Comparison of ENCODE assay signal across 23 cellular contexts in genomic region chr4:139458999-139459398, GRCh38. TPM values are rescaled to one million over a fixed set of nuclear protein-coding genes. Genes with fewer than 3 reads are reported as not detected.
DNase-seq lines count a peak whose midpoint lies in the region; ATAC-seq, FAIRE-seq and TF ChIP-seq lines count a peak whose summit lies in the region.
"Had no signal": no experiment of that assay in that cellular context is flagged by ENCODE, and none has a peak within 500 bp of the region (broad histone marks: within the 10 kb centered on the region; RNA-seq: fewer than 3 reads in every experiment).

No MANE protein-coding gene starts in this region.

- FAIRE-seq in kidney (lab: Jason Lieb, UNC): no peak

- peaks cover 62 to 65% of the 10 kb centered on the region in 2 experiments for H3K4me1 Mint-ChIP-seq in H9
- peaks cover 68% of the 10 kb centered on the region for H3K4me1 Mint-ChIP-seq in stimulated activated effector memory CD8-positive, alpha-beta T cell treated with anti-CD3 and anti-CD28 coated beads, Interleukin-12 subunit alpha, Interleukin-12 subunit beta, amount 100 ng/mL, for 72 hours

- H3K23me2 ChIP-seq in H9 (ENCODE audit: insufficient read length, low read depth, low read length, poor library complexity, severe bottlenecking): peaks cover 11% of the 10 kb centered on the region

- no peak overlapping the region for H3T11ph ChIP-seq in H9 (ENCODE audit: low read length)

- CTCF ChIA-PET in PC-9 (lab: Charles Lee): no interaction called here

- H3K18ac ChIP-seq in H9 (ENCODE audit: insufficient read length, low read depth, low read length): no peak overlapping the region

- no peaks in the 10 kb centered on the region for H3K27me3 ChIP-seq in H9 (ENCODE audit: insufficient read depth, low read length)
- H3K27me3 ChIP-seq in PC-9 (ENCODE audit: insufficient read depth, low read depth): no peaks in the 10 kb centered on the region
- H3K27me3 ChIP-seq: BE2C, dorsolateral prefrontal cortex, esophagus muscularis mucosa, suprapubic skin had no signal

- H2BK12ac ChIP-seq in H9 (ENCODE audit: insufficient read length, low read depth, low read length): no peak overlapping the region

- H2BK5ac ChIP-seq in H9 (ENCODE audit: insufficient read length, low read length): peak overlapping the region; percentile 46

- no peak overlapping the region for H2BK15ac ChIP-seq in H9 (ENCODE audit: low read depth, low read length)

- H3K79me2 ChIP-seq in H9 (ENCODE audit: insufficient read depth, low read length) (peaks cover 29% of the 10 kb centered on the region; the same call in 1 of the 2 replicates), PC-9 (ENCODE audit: low read depth) (peaks cover 65% of the 10 kb centered on the region)

- no peak overlapping the region for H2AFZ ChIP-seq in H9 (ENCODE audit: low read length)
- no peak overlapping the region for H2AFZ ChIP-seq in PC-9

- H3K4me1 ChIP-seq in H9 (ENCODE audit: insufficient read depth, low read length) (no peaks in the 10 kb centered on the region; the same call in none of the 2 replicates), PC-9 (replicated peaks; ENCODE audit: insufficient read depth) (peaks cover 35% of the 10 kb centered on the region), kidney (ENCODE audit: control insufficient read depth in 1 of 2, insufficient read depth in 1 of 2, low read depth in 1 of 2, low read length in 2 of 2) (peaks cover 0 to 14% of the 10 kb centered on the region in 2 donors)
- H3K4me1 ChIP-seq: BE2C had no signal

- no peak overlapping the region for H4K91ac ChIP-seq in H9 (ENCODE audit: insufficient read length, low read depth, low read length)

- H3K9ac ChIP-seq in H9 (ENCODE audit: extremely low read depth, insufficient read length, low read length): no peak overlapping the region
- no peak overlapping the region for H3K9ac ChIP-seq in kidney (ENCODE audit: low read length in 2 of 2)

- H3K27ac ChIP-seq in H9 (ENCODE audit: insufficient read length, low read depth, low read length): peak overlapping the region; percentile 19
- H3K27ac ChIP-seq in PC-9: no peak overlapping the region
- H3K27ac ChIP-seq in kidney (ENCODE audit: low read depth in 2 of 2, low read length in 2 of 2): no peak overlapping the region
- H3K27ac ChIP-seq: dorsolateral prefrontal cortex, esophagus muscularis mucosa, skin epidermis, suprapubic skin had no signal

- H3K27me3 Mint-ChIP-seq in H9 (ENCODE audit: low read depth): no peaks in the 10 kb centered on the region
- H3K27me3 Mint-ChIP-seq: activated naive CD8-positive, alpha-beta T cell treated with anti-CD3 and anti-CD28 coated beads, Interleukin-2, amount 10 ng/mL, durations not matched to agents 7 days and 5 days; IgD-negative memory B cell; memory B cell had no signal

- no peak overlapping the region for H2AK5ac ChIP-seq in H9 (ENCODE audit: insufficient read length, low read length)

- H3K79me1 ChIP-seq in H9 (ENCODE audit: insufficient read depth, low read depth, low read length, poor library complexity, severe bottlenecking): peaks cover 7% of the 10 kb centered on the region

- no peak overlapping the region for H3K23ac ChIP-seq in H9 (ENCODE audit: insufficient read length, low read depth, low read length)

- H3K36me3 ChIP-seq in PC-9 (ENCODE audit: low read depth) (no peaks in the 10 kb centered on the region), kidney (ENCODE audit: control insufficient read depth in 1 of 2, insufficient read depth in 2 of 2, low read length in 2 of 2) (no peaks in the 10 kb centered on the region)
- H3K36me3 ChIP-seq: BE2C, suprapubic skin had no signal

- H3K4me3 ChIP-seq in PC-9 (no peak overlapping the region), fibroblast of villous mesenchyme (ENCODE audit: low read depth, low read length) (no peak overlapping the region), kidney (ENCODE audit: low read length in 2 of 2) (no peak overlapping the region)
- H3K4me3 ChIP-seq: dorsolateral prefrontal cortex, esophagus muscularis mucosa, skin epidermis, suprapubic skin had no signal

- H4K5ac ChIP-seq in H9 (ENCODE audit: insufficient read length, low read depth, low read length): no peak overlapping the region

- H3K56ac ChIP-seq in H9 (ENCODE audit: insufficient read length, low read depth, low read length): no peak overlapping the region

- H4K20me1 ChIP-seq in H9 (ENCODE audit: control insufficient read depth, insufficient read depth, insufficient read length) (no peaks in the 10 kb centered on the region), PC-9 (ENCODE audit: insufficient read depth) (no peaks in the 10 kb centered on the region)

- no peak overlapping the region for H3K4me2 ChIP-seq in H9 (ENCODE audit: insufficient read depth, insufficient read length, low read length)
- H3K4me2 ChIP-seq in PC-9: peak overlapping the region; percentile 36

- H3K27ac Mint-ChIP-seq in H9: peak overlapping the region in 2 of 3 experiments; percentile 60 to 73; a peak in 2 of 7 replicates
- peak overlapping the region; percentile 36 for H3K27ac Mint-ChIP-seq in stimulated activated effector memory CD8-positive, alpha-beta T cell treated with anti-CD3 and anti-CD28 coated beads, Interleukin-12 subunit alpha, Interleukin-12 subunit beta, amount 100 ng/mL, for 72 hours
- H3K27ac Mint-ChIP-seq: activated naive CD8-positive, alpha-beta T cell treated with anti-CD3 and anti-CD28 coated beads, Interleukin-2, amount 10 ng/mL, durations not matched to agents 7 days and 5 days; memory B cell had no signal

- no peak overlapping the region for H3K4ac ChIP-seq in H9 (ENCODE audit: low read depth, low read length)

- no peak overlapping the region for H2BK20ac ChIP-seq in H9 (ENCODE audit: low read depth, low read length, poor library complexity, severe bottlenecking)

- no peak overlapping the region for H3K14ac ChIP-seq in H9 (ENCODE audit: insufficient read depth, low read length)

- ATAC-seq in stimulated activated effector memory CD8-positive, alpha-beta T cell treated with anti-CD3 and anti-CD28 coated beads, Interleukin-12 subunit alpha, Interleukin-12 subunit beta, amount 100 ng/mL, for 72 hours: no peak
- ATAC-seq: natural killer cell had no signal

- intact Hi-C loops in PC-9 (cut with micrococcal nuclease; ENCODE audit: unreplicated experiment): no loop called here
- intact Hi-C loops in kidney (cut with DNase I): no loop called here

- no peak overlapping the region for H3K4me3 Mint-ChIP-seq in H9
- H3K4me3 Mint-ChIP-seq in stimulated activated effector memory CD8-positive, alpha-beta T cell treated with anti-CD3 and anti-CD28 coated beads, Interleukin-12 subunit alpha, Interleukin-12 subunit beta, amount 100 ng/mL, for 72 hours: no peak overlapping the region
- H3K4me3 Mint-ChIP-seq: activated naive CD8-positive, alpha-beta T cell treated with anti-CD3 and anti-CD28 coated beads, Interleukin-2, amount 10 ng/mL, durations not matched to agents 7 days and 5 days; memory B cell; natural killer cell had no signal

- TF ChIP-seq CTCF in H9 (conservative IDR thresholded peaks at IDR 0.05) (no peak), PC-9 (conservative IDR thresholded peaks at IDR 0.05) (no peak), fibroblast of villous mesenchyme (IDR thresholded peaks at IDR 0.05; ENCODE audit: insufficient read depth, low read depth, low read length) (no peak), kidney (IDR thresholded peaks at IDR 0.05; ENCODE audit: borderline replicate concordance, extremely low read depth, insufficient read depth) (no peak)

- no peaks in the 10 kb centered on the region for H3K9me2 ChIP-seq in PC-9 (ENCODE audit: insufficient read depth)

- H4K8ac ChIP-seq in H9 (replicated peaks; ENCODE audit: insufficient read length, low read depth, low read length): no peak overlapping the region

- peaks cover 2 to 13% (median 3%) of the 10 kb centered on the region in 3 experiments; a peak in 6 of 7 replicates for H3K36me3 Mint-ChIP-seq in H9 (ENCODE audit: insufficient read depth in 1 of 3, low read depth in 3 of 3)
- H3K36me3 Mint-ChIP-seq in stimulated activated effector memory CD8-positive, alpha-beta T cell treated with anti-CD3 and anti-CD28 coated beads, Interleukin-12 subunit alpha, Interleukin-12 subunit beta, amount 100 ng/mL, for 72 hours: peaks cover 19% of the 10 kb centered on the region
- H3K36me3 Mint-ChIP-seq: natural killer cell had no signal

- 0 out of 5 replicates have a peak, but pooled peaks cover 0 to 2% of the 10 kb centered on the region in 2 experiments for H3K9me3 Mint-ChIP-seq in H9
- peaks cover 2% of the 10 kb centered on the region for H3K9me3 Mint-ChIP-seq in stimulated activated effector memory CD8-positive, alpha-beta T cell treated with anti-CD3 and anti-CD28 coated beads, Interleukin-12 subunit alpha, Interleukin-12 subunit beta, amount 100 ng/mL, for 72 hours
- H3K9me3 Mint-ChIP-seq: activated naive CD8-positive, alpha-beta T cell treated with anti-CD3 and anti-CD28 coated beads, Interleukin-2, amount 10 ng/mL, durations not matched to agents 7 days and 5 days; IgD-negative memory B cell; memory B cell; natural killer cell had no signal

- no peak for DNase-seq in H9
- DNase-seq in PC-9: peak in 1 of 2 experiments; percentile 41
- DNase-seq in fibroblast of villous mesenchyme (ENCODE audit: low read depth): peak; percentile 24
- no peak for DNase-seq in stimulated activated effector memory CD8-positive, alpha-beta T cell treated with anti-CD3 and anti-CD28 coated beads, Interleukin-12 subunit alpha, Interleukin-12 subunit beta, amount 100 ng/mL, for 72 hours (ENCODE audit: low spot score in 2 of 2)
- no peak for DNase-seq in activated CD4-positive, CD25-positive, alpha-beta regulatory T cell treated with anti-CD3 and anti-CD28 coated beads, Interleukin-2, amount 50 U/mL, for 72 hours
- DNase-seq in amygdala (lab: John Stamatoyannopoulos, UW): no peak
- no peak for DNase-seq in kidney
- DNase-seq: activated naive CD8-positive, alpha-beta T cell treated with anti-CD3 and anti-CD28 coated beads, Interleukin-2, amount 10 ng/mL, durations not matched to agents 7 days and 5 days; activated T-cell treated with anti-CD3 and anti-CD28 coated beads, Interleukin-2, amount 50 U/mL, for 48 hours; BE2C; dorsolateral prefrontal cortex; head of caudate nucleus; natural killer cell; NCI-H1048; posterior cingulate gyrus; SIG-M5; stimulated activated CD4-positive, alpha-beta T cell treated with anti-CD3 and anti-CD28 coated beads, Interleukin-4, amount 100 ng/mL, for 4 hours; T-helper 2 cell had no signal

- no peaks in the 10 kb centered on the region for H3F3A ChIP-seq in PC-9 (ENCODE audit: insufficient read depth, low read depth)

- H3K9me3 ChIP-seq in H9 (ENCODE audit: control insufficient read depth, low read depth, low read length) (no peaks in the 10 kb centered on the region), PC-9 (ENCODE audit: insufficient read depth, low read depth) (no peaks in the 10 kb centered on the region), kidney (ENCODE audit: control insufficient read depth in 1 of 2, low read length in 2 of 2) (no peaks in the 10 kb centered on the region)
- H3K9me3 ChIP-seq: BE2C, esophagus muscularis mucosa, suprapubic skin had no signal

- WGBS in H9 (ENCODE audit: extremely low coverage, insufficient read length, low lambda C conversion rate): no CpG with 5 or more reads among the region's 3 CpGs

- no TSS peak for BruUV-seq in PC-9 (replicated peaks; lab: Mats Ljungman, UMichigan)

- POLR2A ChIA-PET in PC-9 (lab: Charles Lee; ENCODE audit: unreplicated experiment): no interaction called here

- H2BK120ac ChIP-seq in H9 (ENCODE audit: low read depth, low read length, poor library complexity, severe bottlenecking): no peak overlapping the region

RNA-seq across cellular contexts. Expression of gene RAB33B, which starts 5.1 kb away (rescaled TPM):
- total RNA-seq in H9 (2021) (7.5 and 7.7 TPM in 2 replicates), PC-9 (2021) (6.6 and 7.7 TPM in 2 replicates), fibroblast of villous mesenchyme (11.3 and 14.7 TPM in 2 replicates), kidney (9.8 TPM)
- 2.5 TPM for polyA plus RNA-seq in kidney (ENCODE audit: insufficient read depth, low read depth, low replicate concordance)
